Comparison of ENCODE assay signal across 19 cellular contexts in the genomic region with DNA sequence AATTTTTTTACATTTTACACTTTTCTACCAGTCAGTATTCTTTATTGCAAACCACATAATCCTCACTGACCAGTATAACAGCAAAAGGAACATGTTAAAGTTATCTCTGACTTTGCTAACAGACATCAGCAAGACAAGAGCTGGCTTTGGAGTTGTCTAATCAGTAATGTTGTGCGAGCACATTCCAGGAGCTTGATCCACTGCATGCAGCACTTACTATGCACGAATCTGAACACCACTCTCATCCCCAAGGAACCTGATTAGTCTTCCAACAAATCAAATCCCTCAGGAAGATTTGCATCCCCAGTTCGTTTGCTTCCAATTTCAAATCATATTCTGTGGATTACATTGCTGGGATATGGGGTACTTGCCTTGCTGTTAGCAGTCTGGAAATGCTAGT.
"Had no signal": no experiment of that assay in that cellular context is flagged by ENCODE, and none has a peak within 500 bp of the region (broad histone marks: within the 10 kb centered on the region; RNA-seq: fewer than 3 reads in every experiment).

No MANE protein-coding gene starts in this region.

- H3K4me3 Mint-ChIP-seq: activated CD4-positive, alpha-beta T cell treated with anti-CD3 and anti-CD28 coated beads, Interleukin-2, amount 10 ng/mL, durations not matched to agents 7 days and 5 days; activated CD8-positive, alpha-beta T cell treated with anti-CD3 and anti-CD28 coated beads, Interleukin-2, amount 10 ng/mL, durations not matched to agents 7 days and 5 days; activated naive CD4-positive, alpha-beta T cell treated with anti-CD3 and anti-CD28 coated beads, Interleukin-2, amount 50 U/mL, for 24 hours; naive thymus-derived CD4-positive, alpha-beta T cell; neural crest cell had no signal

- H3K27me3 ChIP-seq: ascending aorta, breast epithelium, heart left ventricle, sigmoid colon, spleen, upper lobe of left lung had no signal

- H3K4me1 ChIP-seq: ascending aorta, breast epithelium, sigmoid colon, spleen, upper lobe of left lung had no signal

- H3K27ac Mint-ChIP-seq: activated CD4-positive, alpha-beta T cell treated with anti-CD3 and anti-CD28 coated beads, Interleukin-2, amount 10 ng/mL, durations not matched to agents 7 days and 5 days; activated CD8-positive, alpha-beta T cell treated with anti-CD3 and anti-CD28 coated beads, Interleukin-2, amount 10 ng/mL, durations not matched to agents 7 days and 5 days; activated naive CD4-positive, alpha-beta T cell treated with anti-CD3 and anti-CD28 coated beads, Interleukin-2, amount 50 U/mL, for 24 hours; naive thymus-derived CD4-positive, alpha-beta T cell had no signal

- H3K4me1 Mint-ChIP-seq: activated CD4-positive, alpha-beta T cell treated with anti-CD3 and anti-CD28 coated beads, Interleukin-2, amount 10 ng/mL, durations not matched to agents 7 days and 5 days; activated naive CD4-positive, alpha-beta T cell treated with anti-CD3 and anti-CD28 coated beads, Interleukin-2, amount 50 U/mL, for 24 hours; naive thymus-derived CD4-positive, alpha-beta T cell; neural crest cell had no signal

- H3K36me3 ChIP-seq: ascending aorta, breast epithelium, heart left ventricle, sigmoid colon, spleen, upper lobe of left lung, WERI-Rb-1 had no signal

- H3K4me3 ChIP-seq: ascending aorta, breast epithelium, heart left ventricle, sigmoid colon, spleen, upper lobe of left lung had no signal

- H3K27ac ChIP-seq: ascending aorta, breast epithelium, heart left ventricle, sigmoid colon, spleen, upper lobe of left lung, WERI-Rb-1 had no signal

- H3K27me3 Mint-ChIP-seq: activated CD4-positive, alpha-beta T cell treated with anti-CD3 and anti-CD28 coated beads, Interleukin-2, amount 10 ng/mL, durations not matched to agents 7 days and 5 days; activated naive CD4-positive, alpha-beta T cell treated with anti-CD3 and anti-CD28 coated beads, Interleukin-2, amount 50 U/mL, for 24 hours; naive thymus-derived CD4-positive, alpha-beta T cell had no signal

- ATAC-seq: activated CD8-positive, alpha-beta T cell treated with anti-CD3 and anti-CD28 coated beads, Interleukin-2, amount 10 ng/mL, durations not matched to agents 7 days and 5 days; left lobe of liver; naive thymus-derived CD4-positive, alpha-beta T cell had no signal

- DNase-seq: activated CD4-positive, alpha-beta T cell treated with anti-CD3 and anti-CD28 coated beads, Interleukin-2, amount 10 ng/mL, durations not matched to agents 7 days and 5 days; activated CD4-positive, CD25-positive, alpha-beta regulatory T cell treated with anti-CD3 and anti-CD28 coated beads, Interleukin-2, amount 50 U/mL, for 72 hours; activated CD8-positive, alpha-beta T cell treated with anti-CD3 and anti-CD28 coated beads, Interleukin-2, amount 10 ng/mL, durations not matched to agents 7 days and 5 days; activated gamma-delta T cell treated with Interleukin-2 at 50 U/mL for 16 hours; heart left ventricle; naive thymus-derived CD4-positive, alpha-beta T cell; posterior cingulate gyrus; sigmoid colon; spleen; stimulated activated CD4-positive, alpha-beta T cell treated with anti-CD3 and anti-CD28 coated beads, Interleukin-4, amount 100 ng/mL, for 24 hours; stimulated activated naive CD4-positive, alpha-beta T cell treated with Interleukin-2 at 50 U/mL for 16 hours; T-helper 1 cell; upper lobe of left lung; WERI-Rb-1 had no signal

- H3K9me3 ChIP-seq: ascending aorta, breast epithelium, heart left ventricle, sigmoid colon, spleen, upper lobe of left lung had no signal
